Comparison of ENCODE assay signal across 8 cellular contexts in genomic region chr3:170179444-170179843, GRCh38. TPM values are rescaled to one million over a fixed set of nuclear protein-coding genes. Genes with fewer than 3 reads are reported as not detected.
DNase-seq lines count a peak whose midpoint lies in the region; ATAC-seq and TF ChIP-seq lines count a peak whose summit lies in the region.

No MANE protein-coding gene starts in this region.

- H3K27ac Mint-ChIP-seq in T-helper 1 cell treated with Interleukin-12 subunit alpha and Interleukin-12 subunit beta and Interleukin-4 antibody, amounts not matched to agents 30 μg/mL and 1 μg/mL, for 36 hours: peak overlapping the region; percentile 99
- H3K27ac Mint-ChIP-seq in stimulated activated naive CD8-positive, alpha-beta T cell treated with anti-CD3 and anti-CD28 coated beads, Interleukin-15, amount 100 ng/mL, for 72 hours: peak overlapping the region; percentile 54 to 83

- H3K27ac ChIP-seq in SU-DHL-6 (ENCODE audit: low read depth, low read length): peak overlapping the region; percentile 73; the same call in 1 of the 2 replicates

- DNase-seq in T-helper 1 cell (no peak), fibroblast of villous mesenchyme (ENCODE audit: low read depth) (no peak), mesenteric fat pad (ENCODE audit: low spot score) (no peak), NCI-H1436 (lab: John Stamatoyannopoulos, UW) (no peak), SHP77 treated with DMSO at 0.1 percent for 48 hours (lab: John Stamatoyannopoulos, UW) (no peak)
- no peak for DNase-seq in stimulated activated naive CD8-positive, alpha-beta T cell treated with anti-CD3 and anti-CD28 coated beads, Interleukin-15, amount 100 ng/mL, for 72 hours

- H3K27me3 ChIP-seq in SU-DHL-6 (ENCODE audit: low read length): no peaks in the 10 kb centered on the region

- H3K36me3 ChIP-seq in SU-DHL-6 (ENCODE audit: low read length): peaks cover 15% of the 10 kb centered on the region; the same call in 1 of the 2 replicates

- H3K4me2 ChIP-seq in SU-DHL-6 (ENCODE audit: low read depth, low read length, poor library complexity, severe bottlenecking): peak overlapping the region; percentile 56

- H3F3A ChIP-seq in SU-DHL-6 (ENCODE audit: insufficient read depth): 0 out of 2 replicates have a peak, but pooled peaks cover 6% of the 10 kb centered on the region

- H3K4me3 ChIP-seq in SU-DHL-6 (ENCODE audit: insufficient read depth, low read length, poor library complexity, severe bottlenecking) (peak overlapping the region; percentile 86), fibroblast of villous mesenchyme (ENCODE audit: low read depth, low read length) (peak overlapping the region; percentile 90)

- peaks cover 28% of the 10 kb centered on the region for H3K36me3 Mint-ChIP-seq in T-helper 1 cell treated with Interleukin-12 subunit alpha and Interleukin-12 subunit beta and Interleukin-4 antibody, amounts not matched to agents 30 μg/mL and 1 μg/mL, for 36 hours (ENCODE audit: low read depth)

- H3K9ac ChIP-seq in SU-DHL-6 (ENCODE audit: low read length): peak overlapping the region; percentile 94

- H2AFZ ChIP-seq in SU-DHL-6 (ENCODE audit: low read depth, low read length, severe bottlenecking): no peak overlapping the region

- no peaks in the 10 kb centered on the region for H3K9me3 Mint-ChIP-seq in T-helper 1 cell treated with Interleukin-12 subunit alpha and Interleukin-12 subunit beta and Interleukin-4 antibody, amounts not matched to agents 30 μg/mL and 1 μg/mL, for 36 hours
- no peaks in the 10 kb centered on the region for H3K9me3 Mint-ChIP-seq in stimulated activated naive CD8-positive, alpha-beta T cell treated with anti-CD3 and anti-CD28 coated beads, Interleukin-15, amount 100 ng/mL, for 72 hours

- H3K79me2 ChIP-seq in SU-DHL-6 (ENCODE audit: insufficient read depth, low read length): peaks cover 40% of the 10 kb centered on the region

- TF ChIP-seq CTCF in SU-DHL-6 (IDR thresholded peaks at IDR 0.05; ENCODE audit: insufficient read depth, low read length, poor library complexity, severe bottlenecking) (no peak), fibroblast of villous mesenchyme (IDR thresholded peaks at IDR 0.05; ENCODE audit: insufficient read depth, low read depth, low read length) (no peak)

- peaks cover 29% of the 10 kb centered on the region for H3K4me1 Mint-ChIP-seq in T-helper 1 cell treated with Interleukin-12 subunit alpha and Interleukin-12 subunit beta and Interleukin-4 antibody, amounts not matched to agents 30 μg/mL and 1 μg/mL, for 36 hours (ENCODE audit: low read depth)
- peaks cover 28% of the 10 kb centered on the region for H3K4me1 Mint-ChIP-seq in stimulated activated naive CD8-positive, alpha-beta T cell treated with anti-CD3 and anti-CD28 coated beads, Interleukin-15, amount 100 ng/mL, for 72 hours

- H3K9me3 ChIP-seq in SU-DHL-6 (ENCODE audit: insufficient read depth, low read length): no peaks in the 10 kb centered on the region

- no peaks in the 10 kb centered on the region for H3K9me2 ChIP-seq in SU-DHL-6 (replicated peaks; ENCODE audit: insufficient read depth, low read length)

- no peaks in the 10 kb centered on the region for H3K27me3 Mint-ChIP-seq in T-helper 1 cell treated with Interleukin-12 subunit alpha and Interleukin-12 subunit beta and Interleukin-4 antibody, amounts not matched to agents 30 μg/mL and 1 μg/mL, for 36 hours (ENCODE audit: low read depth)
- H3K27me3 Mint-ChIP-seq in stimulated activated naive CD8-positive, alpha-beta T cell treated with anti-CD3 and anti-CD28 coated beads, Interleukin-15, amount 100 ng/mL, for 72 hours: no peaks in the 10 kb centered on the region

- H4K20me1 ChIP-seq in SU-DHL-6 (ENCODE audit: low read depth, low read length): no peaks in the 10 kb centered on the region

- no peak for ATAC-seq in stimulated activated naive CD8-positive, alpha-beta T cell treated with anti-CD3 and anti-CD28 coated beads, Interleukin-15, amount 100 ng/mL, for 72 hours

- H3K4me3 Mint-ChIP-seq in T-helper 1 cell treated with Interleukin-12 subunit alpha and Interleukin-12 subunit beta and Interleukin-4 antibody, amounts not matched to agents 30 μg/mL and 1 μg/mL, for 36 hours: peak overlapping the region; percentile 95
- H3K4me3 Mint-ChIP-seq in stimulated activated naive CD8-positive, alpha-beta T cell treated with anti-CD3 and anti-CD28 coated beads, Interleukin-15, amount 100 ng/mL, for 72 hours: peak overlapping the region; percentile 97 to 98

RNA-seq across cellular contexts. Expression of gene PHC3, which starts 2.1 kb away (rescaled TPM):
- total RNA-seq in fibroblast of villous mesenchyme (37.0 and 51.4 TPM in 2 replicates), mesenteric fat pad (66.1 TPM)

RNA-seq across cellular contexts. Expression of gene PRKCI, which starts 42.8 kb away (rescaled TPM):
- total RNA-seq in fibroblast of villous mesenchyme: 81.8 and 98.4 TPM in 2 replicates
- 16.7 TPM for total RNA-seq in mesenteric fat pad
